ENCODE assay signal across 1 cellular context in genomic region chr4:122826596-122827257, GRCh38.
TF ChIP-seq lines count a peak whose summit lies in the region.

TSS of gene FGF2 (plus strand) at chr4:122826831. CDS start at chr4:122827175, 344 bp downstream.

TF ChIP-seq in K562, 482 proteins besides CTCF, POLR2A, EP300 and RAD21 (continued from another document and continues in another):
- TF ChIP-seq, protein P1, sequence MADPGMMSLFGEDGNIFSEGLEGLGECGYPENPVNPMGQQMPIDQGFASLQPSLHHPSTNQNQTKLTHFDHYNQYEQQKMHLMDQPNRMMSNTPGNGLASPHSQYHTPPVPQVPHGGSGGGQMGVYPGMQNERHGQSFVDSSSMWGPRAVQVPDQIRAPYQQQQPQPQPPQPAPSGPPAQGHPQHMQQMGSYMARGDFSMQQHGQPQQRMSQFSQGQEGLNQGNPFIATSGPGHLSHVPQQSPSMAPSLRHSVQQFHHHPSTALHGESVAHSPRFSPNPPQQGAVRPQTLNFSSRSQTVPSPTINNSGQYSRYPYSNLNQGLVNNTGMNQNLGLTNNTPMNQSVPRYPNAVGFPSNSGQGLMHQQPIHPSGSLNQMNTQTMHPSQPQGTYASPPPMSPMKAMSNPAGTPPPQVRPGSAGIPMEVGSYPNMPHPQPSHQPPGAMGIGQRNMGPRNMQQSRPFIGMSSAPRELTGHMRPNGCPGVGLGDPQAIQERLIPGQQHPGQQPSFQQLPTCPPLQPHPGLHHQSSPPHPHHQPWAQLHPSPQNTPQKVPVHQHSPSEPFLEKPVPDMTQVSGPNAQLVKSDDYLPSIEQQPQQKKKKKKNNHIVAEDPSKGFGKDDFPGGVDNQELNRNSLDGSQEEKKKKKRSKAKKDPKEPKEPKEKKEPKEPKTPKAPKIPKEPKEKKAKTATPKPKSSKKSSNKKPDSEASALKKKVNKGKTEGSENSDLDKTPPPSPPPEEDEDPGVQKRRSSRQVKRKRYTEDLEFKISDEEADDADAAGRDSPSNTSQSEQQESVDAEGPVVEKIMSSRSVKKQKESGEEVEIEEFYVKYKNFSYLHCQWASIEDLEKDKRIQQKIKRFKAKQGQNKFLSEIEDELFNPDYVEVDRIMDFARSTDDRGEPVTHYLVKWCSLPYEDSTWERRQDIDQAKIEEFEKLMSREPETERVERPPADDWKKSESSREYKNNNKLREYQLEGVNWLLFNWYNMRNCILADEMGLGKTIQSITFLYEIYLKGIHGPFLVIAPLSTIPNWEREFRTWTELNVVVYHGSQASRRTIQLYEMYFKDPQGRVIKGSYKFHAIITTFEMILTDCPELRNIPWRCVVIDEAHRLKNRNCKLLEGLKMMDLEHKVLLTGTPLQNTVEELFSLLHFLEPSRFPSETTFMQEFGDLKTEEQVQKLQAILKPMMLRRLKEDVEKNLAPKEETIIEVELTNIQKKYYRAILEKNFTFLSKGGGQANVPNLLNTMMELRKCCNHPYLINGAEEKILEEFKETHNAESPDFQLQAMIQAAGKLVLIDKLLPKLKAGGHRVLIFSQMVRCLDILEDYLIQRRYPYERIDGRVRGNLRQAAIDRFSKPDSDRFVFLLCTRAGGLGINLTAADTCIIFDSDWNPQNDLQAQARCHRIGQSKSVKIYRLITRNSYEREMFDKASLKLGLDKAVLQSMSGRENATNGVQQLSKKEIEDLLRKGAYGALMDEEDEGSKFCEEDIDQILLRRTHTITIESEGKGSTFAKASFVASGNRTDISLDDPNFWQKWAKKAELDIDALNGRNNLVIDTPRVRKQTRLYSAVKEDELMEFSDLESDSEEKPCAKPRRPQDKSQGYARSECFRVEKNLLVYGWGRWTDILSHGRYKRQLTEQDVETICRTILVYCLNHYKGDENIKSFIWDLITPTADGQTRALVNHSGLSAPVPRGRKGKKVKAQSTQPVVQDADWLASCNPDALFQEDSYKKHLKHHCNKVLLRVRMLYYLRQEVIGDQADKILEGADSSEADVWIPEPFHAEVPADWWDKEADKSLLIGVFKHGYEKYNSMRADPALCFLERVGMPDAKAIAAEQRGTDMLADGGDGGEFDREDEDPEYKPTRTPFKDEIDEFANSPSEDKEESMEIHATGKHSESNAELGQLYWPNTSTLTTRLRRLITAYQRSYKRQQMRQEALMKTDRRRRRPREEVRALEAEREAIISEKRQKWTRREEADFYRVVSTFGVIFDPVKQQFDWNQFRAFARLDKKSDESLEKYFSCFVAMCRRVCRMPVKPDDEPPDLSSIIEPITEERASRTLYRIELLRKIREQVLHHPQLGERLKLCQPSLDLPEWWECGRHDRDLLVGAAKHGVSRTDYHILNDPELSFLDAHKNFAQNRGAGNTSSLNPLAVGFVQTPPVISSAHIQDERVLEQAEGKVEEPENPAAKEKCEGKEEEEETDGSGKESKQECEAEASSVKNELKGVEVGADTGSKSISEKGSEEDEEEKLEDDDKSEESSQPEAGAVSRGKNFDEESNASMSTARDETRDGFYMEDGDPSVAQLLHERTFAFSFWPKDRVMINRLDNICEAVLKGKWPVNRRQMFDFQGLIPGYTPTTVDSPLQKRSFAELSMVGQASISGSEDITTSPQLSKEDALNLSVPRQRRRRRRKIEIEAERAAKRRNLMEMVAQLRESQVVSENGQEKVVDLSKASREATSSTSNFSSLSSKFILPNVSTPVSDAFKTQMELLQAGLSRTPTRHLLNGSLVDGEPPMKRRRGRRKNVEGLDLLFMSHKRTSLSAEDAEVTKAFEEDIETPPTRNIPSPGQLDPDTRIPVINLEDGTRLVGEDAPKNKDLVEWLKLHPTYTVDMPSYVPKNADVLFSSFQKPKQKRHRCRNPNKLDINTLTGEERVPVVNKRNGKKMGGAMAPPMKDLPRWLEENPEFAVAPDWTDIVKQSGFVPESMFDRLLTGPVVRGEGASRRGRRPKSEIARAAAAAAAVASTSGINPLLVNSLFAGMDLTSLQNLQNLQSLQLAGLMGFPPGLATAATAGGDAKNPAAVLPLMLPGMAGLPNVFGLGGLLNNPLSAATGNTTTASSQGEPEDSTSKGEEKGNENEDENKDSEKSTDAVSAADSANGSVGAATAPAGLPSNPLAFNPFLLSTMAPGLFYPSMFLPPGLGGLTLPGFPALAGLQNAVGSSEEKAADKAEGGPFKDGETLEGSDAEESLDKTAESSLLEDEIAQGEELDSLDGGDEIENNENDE (IDR thresholded peaks at IDR 0.05; ENCODE audit: low read depth, low read length): no peak
- TF ChIP-seq AFF4 (CRISPR knock-in tag; IDR thresholded peaks at IDR 0.05) (no peak), SIN3A (IDR thresholded peaks at IDR 0.05; ENCODE audit: borderline replicate concordance in 2 of 2, control insufficient read depth in 1 of 2, low read depth in 2 of 2, low read length in 2 of 2) (0 out of 4 replicates have a peak, but pooled peaks of 1 of the 2 experiments have one; percentile 31), CBX8 (IDR thresholded peaks at IDR 0.05; ENCODE audit: borderline replicate concordance, extremely low read depth, low read depth, low read length, poor library complexity, severe bottlenecking) (no peak), LARP7 (IDR thresholded peaks at IDR 0.05) (no peak), EGR1 (conservative IDR thresholded peaks at IDR 0.05) (peak; percentile 72), ZBTB7A (IDR thresholded peaks at IDR 0.05; ENCODE audit: borderline replicate concordance, control insufficient read depth, low read depth, low read length) (peak; percentile 59; the same call in 1 of the 2 replicates), TAF7 (tag; IDR thresholded peaks at IDR 0.05) (no peak), ELK3 (CRISPR knock-in tag; IDR thresholded peaks at IDR 0.05) (no peak), SIX5 (IDR thresholded peaks at IDR 0.05; ENCODE audit: borderline replicate concordance in 1 of 2, insufficient read depth in 1 of 2, low read depth in 1 of 2, low read length in 2 of 2) (no peak), TCF7L2 (IDR thresholded peaks at IDR 0.05; ENCODE audit: low read depth, low read length) (no peak), SP1 (CRISPR knock-in tag; IDR thresholded peaks at IDR 0.05) (no peak), MEIS2 (IDR thresholded peaks at IDR 0.05; ENCODE audit: partially characterized antibody) (no peak), TAF1 (IDR thresholded peaks at IDR 0.05; ENCODE audit: control insufficient read depth, extremely low read depth, insufficient read depth, low read length, severe bottlenecking) (peak; percentile 38), YY1 (IDR thresholded peaks at IDR 0.05; ENCODE audit: borderline replicate concordance in 1 of 3, control insufficient read depth in 1 of 3, extremely low read depth in 1 of 3, insufficient read depth in 3 of 3, insufficient read length in 1 of 3, insufficient replicate concordance in 2 of 3, low read depth in 1 of 3, low read length in 2 of 3) (peak in 1 of 3 experiments; percentile 17), CBX5 (IDR thresholded peaks at IDR 0.05; ENCODE audit: borderline replicate concordance, low read depth) (no peak), NRF1 (conservative IDR thresholded peaks at IDR 0.05 in 1 of 2, IDR thresholded peaks at IDR 0.05 in 1 of 2) (peak; percentile 75 to 76), TFAM (CRISPR knock-in tag; conservative IDR thresholded peaks at IDR 0.05) (no peak), NFIC (IDR thresholded peaks at IDR 0.05) (no peak), SMARCA5 (IDR thresholded peaks at IDR 0.05) (no peak), FUS (optimal IDR thresholded peaks at IDR 0.05; ENCODE audit: low read depth, low read length) (no peak), ZNF280B (CRISPR knock-in tag; IDR thresholded peaks at IDR 0.05) (no peak), NFXL1 (CRISPR knock-in tag; IDR thresholded peaks at IDR 0.05) (no peak)
- TF ChIP-seq, protein P2, sequence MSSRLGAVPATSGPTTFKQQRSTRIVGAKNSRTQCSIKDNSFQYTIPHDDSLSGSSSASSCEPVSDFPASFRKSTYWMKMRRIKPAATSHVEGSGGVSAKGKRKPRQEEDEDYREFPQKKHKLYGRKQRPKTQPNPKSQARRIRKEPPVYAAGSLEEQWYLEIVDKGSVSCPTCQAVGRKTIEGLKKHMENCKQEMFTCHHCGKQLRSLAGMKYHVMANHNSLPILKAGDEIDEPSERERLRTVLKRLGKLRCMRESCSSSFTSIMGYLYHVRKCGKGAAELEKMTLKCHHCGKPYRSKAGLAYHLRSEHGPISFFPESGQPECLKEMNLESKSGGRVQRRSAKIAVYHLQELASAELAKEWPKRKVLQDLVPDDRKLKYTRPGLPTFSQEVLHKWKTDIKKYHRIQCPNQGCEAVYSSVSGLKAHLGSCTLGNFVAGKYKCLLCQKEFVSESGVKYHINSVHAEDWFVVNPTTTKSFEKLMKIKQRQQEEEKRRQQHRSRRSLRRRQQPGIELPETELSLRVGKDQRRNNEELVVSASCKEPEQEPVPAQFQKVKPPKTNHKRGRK (tag; IDR thresholded peaks at IDR 0.05): no peak
- TF ChIP-seq, protein P3, sequence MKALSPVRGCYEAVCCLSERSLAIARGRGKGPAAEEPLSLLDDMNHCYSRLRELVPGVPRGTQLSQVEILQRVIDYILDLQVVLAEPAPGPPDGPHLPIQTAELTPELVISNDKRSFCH (CRISPR knock-in tag; IDR thresholded peaks at IDR 0.05): no peak
- TF ChIP-seq, protein P3 (tag; IDR thresholded peaks at IDR 0.05): no peak
- TF ChIP-seq, protein P4, sequence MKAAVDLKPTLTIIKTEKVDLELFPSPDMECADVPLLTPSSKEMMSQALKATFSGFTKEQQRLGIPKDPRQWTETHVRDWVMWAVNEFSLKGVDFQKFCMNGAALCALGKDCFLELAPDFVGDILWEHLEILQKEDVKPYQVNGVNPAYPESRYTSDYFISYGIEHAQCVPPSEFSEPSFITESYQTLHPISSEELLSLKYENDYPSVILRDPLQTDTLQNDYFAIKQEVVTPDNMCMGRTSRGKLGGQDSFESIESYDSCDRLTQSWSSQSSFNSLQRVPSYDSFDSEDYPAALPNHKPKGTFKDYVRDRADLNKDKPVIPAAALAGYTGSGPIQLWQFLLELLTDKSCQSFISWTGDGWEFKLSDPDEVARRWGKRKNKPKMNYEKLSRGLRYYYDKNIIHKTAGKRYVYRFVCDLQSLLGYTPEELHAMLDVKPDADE (conservative IDR thresholded peaks at IDR 0.05; ENCODE audit: control insufficient read depth, low read depth, low read length): peak; percentile 37; the same call in 1 of the 2 replicates
- TF ChIP-seq, protein P5, sequence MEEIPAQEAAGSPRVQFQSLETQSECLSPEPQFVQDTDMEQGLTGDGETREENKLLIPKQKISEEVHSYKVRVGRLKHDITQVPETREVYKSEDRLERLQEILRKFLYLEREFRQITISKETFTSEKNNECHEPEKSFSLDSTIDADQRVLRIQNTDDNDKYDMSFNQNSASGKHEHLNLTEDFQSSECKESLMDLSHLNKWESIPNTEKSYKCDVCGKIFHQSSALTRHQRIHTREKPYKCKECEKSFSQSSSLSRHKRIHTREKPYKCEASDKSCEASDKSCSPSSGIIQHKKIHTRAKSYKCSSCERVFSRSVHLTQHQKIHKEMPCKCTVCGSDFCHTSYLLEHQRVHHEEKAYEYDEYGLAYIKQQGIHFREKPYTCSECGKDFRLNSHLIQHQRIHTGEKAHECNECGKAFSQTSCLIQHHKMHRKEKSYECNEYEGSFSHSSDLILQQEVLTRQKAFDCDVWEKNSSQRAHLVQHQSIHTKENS (CRISPR knock-in tag; IDR thresholded peaks at IDR 0.05): no peak
